Comparison of ENCODE assay signal across 16 cellular contexts in the genomic region with DNA sequence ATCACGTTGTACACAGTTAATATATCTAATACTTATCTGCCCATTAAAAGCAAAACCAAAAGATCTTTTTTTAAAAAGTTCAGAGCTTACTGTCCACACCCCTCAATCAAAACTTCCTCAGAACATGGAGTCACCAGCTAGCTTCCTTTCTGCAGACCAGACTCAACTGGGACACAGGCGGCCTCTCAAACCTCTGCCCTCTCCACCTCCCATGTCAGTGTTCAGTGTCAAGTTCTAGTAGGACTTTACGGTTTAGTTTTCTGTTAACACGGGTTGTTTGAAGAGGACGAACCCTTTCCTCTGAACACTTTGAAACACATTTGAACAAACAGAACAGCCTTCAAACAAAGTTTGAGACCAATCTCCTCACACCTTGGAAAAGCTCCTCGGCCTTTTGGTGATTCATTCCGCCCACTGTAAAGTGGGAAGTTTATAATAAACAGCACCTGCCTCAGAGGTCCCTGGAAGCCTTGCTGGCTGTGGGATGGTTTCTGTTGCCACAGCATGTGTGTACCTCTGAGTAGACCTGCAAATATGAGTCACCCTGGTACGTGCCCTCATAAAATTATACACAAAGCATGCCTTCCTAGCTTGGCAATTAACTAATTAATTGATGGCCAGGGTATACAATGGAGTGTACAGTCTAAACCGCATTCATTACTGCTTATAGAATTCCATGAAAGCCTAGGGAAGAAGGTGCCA. TPM values are rescaled to one million over a fixed set of nuclear protein-coding genes. Genes with fewer than 3 reads are reported as not detected.
DNase-seq lines count a peak whose midpoint lies in the region; ATAC-seq, FAIRE-seq and TF ChIP-seq lines count a peak whose summit lies in the region.
"Had no signal": no experiment of that assay in that cellular context is flagged by ENCODE, and none has a peak within 500 bp of the region (broad histone marks: within the 10 kb centered on the region; RNA-seq: fewer than 3 reads in every experiment).

No MANE protein-coding gene starts in this region.

- peak overlapping the region; percentile 68 for H3K4me2 ChIP-seq in PC-3 (ENCODE audit: low read length)

- no peaks in the 10 kb centered on the region for H3K79me2 ChIP-seq in PC-3 (ENCODE audit: low read length)

- CTCF ChIA-PET in activated CD4-positive, alpha-beta T cell treated with anti-CD3 and anti-CD28 coated beads for 36 hours (lab: Charles Lee): interaction anchor here (1.0 to 2.0 kb wide), 3 partner anchors 10 to 25 kb away, joined by 3 to 7 read pairs (median 4); no protein-coding TSS in a partner anchor
- CTCF ChIA-PET in PC-3 (lab: Charles Lee): no interaction called here

- no peaks in the 10 kb centered on the region for H3K9me2 ChIP-seq in PC-3 (replicated peaks; ENCODE audit: low read length)

- intact Hi-C loops in activated CD4-positive, alpha-beta T cell treated with anti-CD3 and anti-CD28 coated beads for 36 hours (cut with DNase I, micrococcal nuclease): no loop called here
- intact Hi-C loops in PC-3 (cut with micrococcal nuclease): loop anchor here (1.0 kb wide), 3 partner anchors 13 to 176 kb away; no protein-coding TSS in a partner anchor

- peak; percentile 10 for DNase-seq in activated CD4-positive, alpha-beta T cell treated with anti-CD3 and anti-CD28 coated beads for 36 hours
- no peak for DNase-seq in activated CD4-positive, alpha-beta T cell treated with anti-CD3 and anti-CD28 coated beads, Interleukin-2, amount 50 U/mL, for 4 hours
- DNase-seq in PC-3 (peak; percentile 93), glomerular visceral epithelial cell (ENCODE audit: extremely low spot score) (peak; percentile 29), urothelium cell line (ENCODE audit: low spot score) (peak; percentile 70), D341Med (ENCODE audit: low spot score) (no peak)
- DNase-seq: activated CD4-positive, alpha-beta T cell treated with anti-CD3 and anti-CD28 coated beads for 4 hours; activated T-cell treated with anti-CD3 and anti-CD28 coated beads, Interleukin-2, amount 50 U/mL, for 4 hours; DND-41; mesendoderm; occipital lobe had no signal

- FAIRE-seq in urothelium cell line (lab: Jason Lieb, UNC): no peak
- FAIRE-seq: colon, GM12891 had no signal

- no peaks in the 10 kb centered on the region for H3K36me3 ChIP-seq in PC-3 (ENCODE audit: low read depth, low read length)

- no peaks in the 10 kb centered on the region for H3K27me3 ChIP-seq in PC-3 (ENCODE audit: low read length)

- 0 out of 2 replicates have a peak overlapping the region, but pooled peaks have one; percentile 5 for H3K9ac ChIP-seq in PC-3 (ENCODE audit: low read length)

- no peak for ATAC-seq in activated CD4-positive, alpha-beta T cell treated with anti-CD3 and anti-CD28 coated beads for 36 hours
- ATAC-seq in PC-3: peak; percentile 99
- ATAC-seq in GM21390 (IDR thresholded peaks at IDR 0.05; ENCODE audit: unreplicated experiment): no peak
- ATAC-seq in GM21367 (IDR thresholded peaks at IDR 0.05; ENCODE audit: unreplicated experiment): no peak
- ATAC-seq: activated T-cell treated with anti-CD3 and anti-CD28 coated beads, Interleukin-2, amount 50 U/mL, for 4 hours; Panc1 had no signal

- no peaks in the 10 kb centered on the region for H3K4me1 Mint-ChIP-seq in activated CD4-positive, alpha-beta T cell treated with anti-CD3 and anti-CD28 coated beads for 36 hours

- peak overlapping the region; percentile 25; the same call in 1 of the 2 replicates for H3K4me3 ChIP-seq in PC-3 (ENCODE audit: low read length)

- POLR2A ChIA-PET in activated CD4-positive, alpha-beta T cell treated with anti-CD3 and anti-CD28 coated beads for 36 hours (lab: Charles Lee): no interaction called here
- POLR2A ChIA-PET in PC-3 (lab: Charles Lee; ENCODE audit: unreplicated experiment): interaction anchor here (0.6 kb wide), 1 partner anchor 170 kb away, joined by 3 read pairs; no protein-coding TSS in a partner anchor

- H3K27me3 Mint-ChIP-seq in activated CD4-positive, alpha-beta T cell treated with anti-CD3 and anti-CD28 coated beads for 36 hours: peaks cover 2% of the 10 kb centered on the region

- no peaks in the 10 kb centered on the region for H3K36me3 Mint-ChIP-seq in activated CD4-positive, alpha-beta T cell treated with anti-CD3 and anti-CD28 coated beads for 36 hours (ENCODE audit: low read depth)

- H4K20me1 ChIP-seq in PC-3 (ENCODE audit: low read length): no peaks in the 10 kb centered on the region

- peak overlapping the region; percentile 64 for H3K27ac ChIP-seq in PC-3 (ENCODE audit: low read length)

- BruUV-seq in PC-3 (replicated peaks; lab: Mats Ljungman, UMichigan): no TSS peak

- no peak overlapping the region for H3K27ac Mint-ChIP-seq in activated CD4-positive, alpha-beta T cell treated with anti-CD3 and anti-CD28 coated beads for 36 hours

- H3F3A ChIP-seq in PC-3 (ENCODE audit: low read length, unreplicated experiment): no peaks in the 10 kb centered on the region

- no peak overlapping the region for H3K4me3 Mint-ChIP-seq in activated CD4-positive, alpha-beta T cell treated with anti-CD3 and anti-CD28 coated beads for 36 hours
- H3K4me3 Mint-ChIP-seq: activated T-cell treated with anti-CD3 and anti-CD28 coated beads, Interleukin-2, amount 50 U/mL, for 4 hours had no signal

- TF ChIP-seq CTCF in PC-3 (conservative IDR thresholded peaks at IDR 0.05; ENCODE audit: low read depth, low read length): no peak

- no peaks in the 10 kb centered on the region for H3K9me3 Mint-ChIP-seq in activated CD4-positive, alpha-beta T cell treated with anti-CD3 and anti-CD28 coated beads for 36 hours (ENCODE audit: low read depth)
- H3K9me3 Mint-ChIP-seq: activated T-cell treated with anti-CD3 and anti-CD28 coated beads, Interleukin-2, amount 50 U/mL, for 4 hours had no signal

- peak overlapping the region; percentile 66 for H2AFZ ChIP-seq in PC-3 (ENCODE audit: low read length)

- H3K9me3 ChIP-seq in PC-3 (ENCODE audit: low read length): no peaks in the 10 kb centered on the region

- H3K4me1 ChIP-seq in PC-3 (ENCODE audit: insufficient read depth, low read length): peaks cover 15% of the 10 kb centered on the region

RNA-seq across cellular contexts. Expression of a gene that starts 48.4 kb away (rescaled TPM):
- 1 to 10 TPM; 3.7 to 4.0 TPM for total RNA-seq in activated CD4-positive, alpha-beta T cell treated with anti-CD3 and anti-CD28 coated beads for 36 hours
- 8.9 and 9.8 TPM in 2 replicates for total RNA-seq in PC-3 (2014; rRNA removed)

Comparison
In these comparisons a context has a peak if more than half of its experiments do, and no peak if none do; other contexts are left out.
1. DNase-seq: peak in activated CD4-positive, alpha-beta T cell treated with anti-CD3 and anti-CD28 coated beads for 36 hours (single experiment), PC-3 (single experiment), glomerular visceral epithelial cell (single experiment) and urothelium cell line (single experiment); none in activated CD4-positive, alpha-beta T cell treated with anti-CD3 and anti-CD28 coated beads, Interleukin-2, amount 50 U/mL, for 4 hours (0 of 2) and D341Med (single experiment).